8 cellular contexts compared by ENCODE assay signal in the genomic region with DNA sequence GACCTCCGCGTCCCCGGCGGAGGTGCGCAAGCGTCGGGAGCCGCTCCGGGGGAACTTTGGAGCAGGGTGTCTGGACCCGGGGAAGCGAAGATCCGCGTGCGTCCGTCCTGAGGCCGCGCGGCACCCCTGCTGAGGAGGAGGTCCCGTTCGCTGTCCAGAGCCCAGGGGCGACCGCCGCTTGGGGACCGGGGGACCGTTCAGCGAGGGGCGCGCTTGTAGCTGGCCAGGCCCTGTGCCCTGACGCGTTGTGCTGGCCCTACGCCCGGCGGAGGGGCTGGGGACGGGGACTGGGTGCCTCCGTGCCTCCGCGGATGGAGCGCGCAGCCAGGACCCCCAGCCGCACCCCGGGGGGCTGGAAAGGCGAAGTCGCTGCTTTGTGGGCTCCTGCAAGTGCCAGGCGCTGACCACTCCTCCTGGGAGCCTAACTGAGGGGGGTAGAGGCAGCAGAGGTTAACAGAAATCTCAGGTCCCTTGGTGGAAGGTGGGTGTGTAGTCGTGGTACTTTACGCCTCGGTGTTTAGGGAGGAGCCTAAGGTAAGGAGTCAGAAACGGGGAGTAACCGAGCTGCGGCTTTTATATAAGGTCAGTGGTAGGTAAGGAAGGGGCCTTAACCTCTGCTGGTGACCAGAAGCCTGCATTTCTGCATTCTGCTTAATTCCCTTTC. TPM values are rescaled to one million over a fixed set of nuclear protein-coding genes. Genes with fewer than 3 reads are reported as not detected.
A peak's percentile ranks its signal among the peaks of the same experiment; 100 is the strongest.
DNase-seq lines count a peak whose midpoint lies in the region; ATAC-seq and TF ChIP-seq lines count a peak whose summit lies in the region.

A gene (plus strand): TSS at position 605 of the 664 bp plus-strand sequence. CDS start 90,642 bp downstream, outside the sequence.

- H3K27me3 ChIP-seq in tibial nerve, result peaks cover 0 to 6% of the 10 kb centered on the region in 2 donors

- POLR2A ChIA-PET in GM10248 (lab: Yijun Ruan, JAX), result no interaction called here

- CTCF ChIA-PET in GM10248 (lab: Yijun Ruan, JAX), result no interaction called here

- peak within 1 kb of the TSS; percentile 72 to 90 (median 79) for H3K27ac ChIP-seq in tibial nerve

- no peaks in the 10 kb centered on the region for H3K36me3 ChIP-seq in tibial nerve

- peak within 1 kb of the TSS; percentile 51 for H3K4me3 ChIP-seq in NB4 (ENCODE audit: low read depth, low read length)
- peak within 1 kb of the TSS; percentile 56 to 90 (median 76) for H3K4me3 ChIP-seq in tibial nerve

- H3K4me1 ChIP-seq in tibial nerve, result peaks cover 0 to 21% (median 0%) of the 10 kb centered on the region in 4 donors

- WGBS in tibial nerve, 2 donors, result 2 to 9% methylated on average over 11 to 30 of the region's 50 CpGs

- no peak for TF ChIP-seq EP300 in tibial nerve (IDR thresholded peaks at IDR 0.05)

- DNase-seq in GM10248 (ENCODE audit: extremely low spot score) (peak; percentile 22), NB4 (ENCODE audit: low read depth) (peak; percentile 51), ecto neural progenitor cell (ENCODE audit: low spot score) (peak; percentile 64), medulla oblongata (ENCODE audit: extremely low spot score) (peak; percentile 9), tibial nerve (ENCODE audit: low spot score in 2 of 2) (peak in 1 of 2 donors; percentile 9), GM19240 (ENCODE audit: insufficient read length, low spot score) (no peak)

- no peak for TF ChIP-seq CTCF in GM10248 (IDR thresholded peaks at IDR 0.05; ENCODE audit: control extremely low read depth, extremely low read depth, low read depth, missing control alignments)
- TF ChIP-seq CTCF in NB4 (IDR thresholded peaks at IDR 0.05; ENCODE audit: low read depth, low read length), result no peak
- TF ChIP-seq CTCF in tibial nerve (IDR thresholded peaks at IDR 0.05), result no peak

- no peak for TF ChIP-seq POLR2A in NB4 (IDR thresholded peaks at IDR 0.05; ENCODE audit: extremely low read depth, insufficient read length)
- TF ChIP-seq POLR2A in tibial nerve (IDR thresholded peaks at IDR 0.05), result peak in 1 of 2 donors; percentile 18

- ATAC-seq in GM21528 (IDR thresholded peaks at IDR 0.05; ENCODE audit: low FRiP score, unreplicated experiment) (no peak), HG03196 (IDR thresholded peaks at IDR 0.05; ENCODE audit: unreplicated experiment) (no peak)

- peaks cover 0 to 4% (median 0%) of the 10 kb centered on the region in 4 donors for H3K9me3 ChIP-seq in tibial nerve

RNA-seq across cellular contexts. Expression of the gene that starts here (rescaled TPM):
- 10 to 100 TPM; 20.0 to 64.2 (median 29.6) TPM for total RNA-seq in tibial nerve
